Comparison of ENCODE assay signal across 1 cellular context in the genomic region with DNA sequence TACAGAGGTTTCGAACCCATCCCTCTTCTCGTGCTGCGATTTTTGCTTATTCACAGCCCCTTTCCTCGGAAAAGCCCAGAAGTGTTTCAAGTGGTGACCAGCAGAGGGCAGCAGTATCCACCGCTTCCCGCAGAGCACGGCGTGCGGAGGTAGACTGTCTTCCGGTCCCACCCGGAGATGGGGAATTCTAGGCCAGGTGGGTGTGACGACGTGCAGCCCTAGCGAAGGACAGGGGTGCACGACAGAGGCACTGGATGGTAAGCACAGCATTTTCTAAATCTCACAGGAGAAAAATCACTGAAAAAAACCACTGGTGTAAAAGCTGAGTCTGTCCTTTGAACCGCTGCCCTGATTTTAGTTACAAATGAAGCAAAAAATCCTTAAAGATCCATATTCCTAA.
TF ChIP-seq lines count a peak whose summit lies in the region.

No MANE protein-coding gene starts in this region.

TF ChIP-seq in HepG2, 621 proteins besides CTCF, POLR2A, EP300 and RAD21 (continued from another document and continues in another):
- TF ChIP-seq, protein P1, sequence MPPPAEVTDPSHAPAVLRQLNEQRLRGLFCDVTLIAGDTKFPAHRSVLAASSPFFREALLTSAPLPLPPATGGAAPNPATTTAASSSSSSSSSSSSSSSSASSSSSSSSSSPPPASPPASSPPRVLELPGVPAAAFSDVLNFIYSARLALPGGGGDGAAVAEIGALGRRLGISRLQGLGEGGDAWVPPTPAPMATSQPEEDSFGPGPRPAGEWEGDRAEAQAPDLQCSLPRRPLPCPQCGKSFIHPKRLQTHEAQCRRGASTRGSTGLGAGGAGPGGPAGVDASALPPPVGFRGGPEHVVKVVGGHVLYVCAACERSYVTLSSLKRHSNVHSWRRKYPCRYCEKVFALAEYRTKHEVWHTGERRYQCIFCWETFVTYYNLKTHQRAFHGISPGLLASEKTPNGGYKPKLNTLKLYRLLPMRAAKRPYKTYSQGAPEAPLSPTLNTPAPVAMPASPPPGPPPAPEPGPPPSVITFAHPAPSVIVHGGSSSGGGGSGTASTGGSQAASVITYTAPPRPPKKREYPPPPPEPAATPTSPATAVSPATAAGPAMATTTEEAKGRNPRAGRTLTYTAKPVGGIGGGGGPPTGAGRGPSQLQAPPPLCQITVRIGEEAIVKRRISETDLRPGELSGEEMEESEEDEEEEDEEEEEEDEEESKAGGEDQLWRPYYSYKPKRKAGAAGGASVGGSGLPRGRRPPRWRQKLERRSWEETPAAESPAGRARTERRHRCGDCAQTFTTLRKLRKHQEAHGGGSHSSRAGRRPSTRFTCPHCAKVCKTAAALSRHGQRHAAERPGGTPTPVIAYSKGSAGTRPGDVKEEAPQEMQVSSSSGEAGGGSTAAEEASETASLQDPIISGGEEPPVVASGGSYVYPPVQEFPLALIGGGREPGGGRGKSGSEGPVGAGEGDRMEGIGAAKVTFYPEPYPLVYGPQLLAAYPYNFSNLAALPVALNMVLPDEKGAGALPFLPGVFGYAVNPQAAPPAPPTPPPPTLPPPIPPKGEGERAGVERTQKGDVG (CRISPR knock-in tag; IDR thresholded peaks at IDR 0.05; ENCODE audit: borderline replicate concordance), result no peak
- TF ChIP-seq, protein P2, sequence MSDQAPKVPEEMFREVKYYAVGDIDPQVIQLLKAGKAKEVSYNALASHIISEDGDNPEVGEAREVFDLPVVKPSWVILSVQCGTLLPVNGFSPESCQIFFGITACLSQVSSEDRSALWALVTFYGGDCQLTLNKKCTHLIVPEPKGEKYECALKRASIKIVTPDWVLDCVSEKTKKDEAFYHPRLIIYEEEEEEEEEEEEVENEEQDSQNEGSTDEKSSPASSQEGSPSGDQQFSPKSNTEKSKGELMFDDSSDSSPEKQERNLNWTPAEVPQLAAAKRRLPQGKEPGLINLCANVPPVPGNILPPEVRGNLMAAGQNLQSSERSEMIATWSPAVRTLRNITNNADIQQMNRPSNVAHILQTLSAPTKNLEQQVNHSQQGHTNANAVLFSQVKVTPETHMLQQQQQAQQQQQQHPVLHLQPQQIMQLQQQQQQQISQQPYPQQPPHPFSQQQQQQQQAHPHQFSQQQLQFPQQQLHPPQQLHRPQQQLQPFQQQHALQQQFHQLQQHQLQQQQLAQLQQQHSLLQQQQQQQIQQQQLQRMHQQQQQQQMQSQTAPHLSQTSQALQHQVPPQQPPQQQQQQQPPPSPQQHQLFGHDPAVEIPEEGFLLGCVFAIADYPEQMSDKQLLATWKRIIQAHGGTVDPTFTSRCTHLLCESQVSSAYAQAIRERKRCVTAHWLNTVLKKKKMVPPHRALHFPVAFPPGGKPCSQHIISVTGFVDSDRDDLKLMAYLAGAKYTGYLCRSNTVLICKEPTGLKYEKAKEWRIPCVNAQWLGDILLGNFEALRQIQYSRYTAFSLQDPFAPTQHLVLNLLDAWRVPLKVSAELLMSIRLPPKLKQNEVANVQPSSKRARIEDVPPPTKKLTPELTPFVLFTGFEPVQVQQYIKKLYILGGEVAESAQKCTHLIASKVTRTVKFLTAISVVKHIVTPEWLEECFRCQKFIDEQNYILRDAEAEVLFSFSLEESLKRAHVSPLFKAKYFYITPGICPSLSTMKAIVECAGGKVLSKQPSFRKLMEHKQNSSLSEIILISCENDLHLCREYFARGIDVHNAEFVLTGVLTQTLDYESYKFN (CRISPR knock-in tag; conservative IDR thresholded peaks at IDR 0.05), result no peak
- TF ChIP-seq ZNF121 (CRISPR knock-in tag; IDR thresholded peaks at IDR 0.05) (no peak), YEATS2 (CRISPR knock-in tag; IDR thresholded peaks at IDR 0.05; ENCODE audit: borderline replicate concordance) (peak; percentile 55; the same call in 1 of the 2 replicates), NFIC (IDR thresholded peaks at IDR 0.05; ENCODE audit: low read length) (no peak), MYC (CRISPR knock-in tag; IDR thresholded peaks at IDR 0.05; ENCODE audit: borderline replicate concordance) (no peak), ZNF746 (CRISPR knock-in tag; IDR thresholded peaks at IDR 0.05) (no peak), SIX1 (CRISPR knock-in tag; IDR thresholded peaks at IDR 0.05; ENCODE audit: borderline replicate concordance) (no peak), GATAD2A (CRISPR knock-in tag; IDR thresholded peaks at IDR 0.05) (peak; percentile 59), KLF12 (CRISPR knock-in tag; IDR thresholded peaks at IDR 0.05; ENCODE audit: borderline replicate concordance) (no peak), NKX3-1 (CRISPR knock-in tag; IDR thresholded peaks at IDR 0.05) (no peak), FLYWCH1 (CRISPR knock-in tag; IDR thresholded peaks at IDR 0.05) (no peak), TCF7L2 (IDR thresholded peaks at IDR 0.05; ENCODE audit: low read depth, low read length) (no peak), KAT8 (CRISPR knock-in tag; IDR thresholded peaks at IDR 0.05) (peak; percentile 68), MAZ (IDR thresholded peaks at IDR 0.05; ENCODE audit: borderline replicate concordance, low read depth, low read length) (no peak), MAZ (CRISPR knock-in tag; IDR thresholded peaks at IDR 0.05; ENCODE audit: low read depth) (0 out of 2 replicates have a peak, but pooled peaks have one; percentile 22), HOXA3 (CRISPR knock-in tag; IDR thresholded peaks at IDR 0.05) (peak; percentile 47; the same call in 1 of the 2 replicates), SP140L (CRISPR knock-in tag; IDR thresholded peaks at IDR 0.05; ENCODE audit: borderline replicate concordance) (peak; percentile 33; the same call in 1 of the 2 replicates), CBX1 (IDR thresholded peaks at IDR 0.05; ENCODE audit: low read depth) (no peak), POGZ (CRISPR knock-in tag; IDR thresholded peaks at IDR 0.05) (peak; percentile 54; the same call in 1 of the 2 replicates), PPARG (CRISPR knock-in tag; conservative IDR thresholded peaks at IDR 0.05) (no peak), ZSCAN12 (CRISPR knock-in tag; IDR thresholded peaks at IDR 0.05) (no peak), RORA (CRISPR knock-in tag; IDR thresholded peaks at IDR 0.05) (no peak), ZNF460 (CRISPR knock-in tag; IDR thresholded peaks at IDR 0.05; ENCODE audit: borderline replicate concordance) (no peak), ZNF274 (CRISPR knock-in tag; IDR thresholded peaks at IDR 0.05) (no peak), ZNF225 (CRISPR knock-in tag; IDR thresholded peaks at IDR 0.05) (no peak), MED13 (CRISPR knock-in tag; IDR thresholded peaks at IDR 0.05) (no peak), KLF9 (CRISPR knock-in tag; IDR thresholded peaks at IDR 0.05; ENCODE audit: low read depth) (no peak), ZNF101 (CRISPR knock-in tag; IDR thresholded peaks at IDR 0.05; ENCODE audit: borderline replicate concordance, low read depth) (no peak)
- TF ChIP-seq, protein P3, sequence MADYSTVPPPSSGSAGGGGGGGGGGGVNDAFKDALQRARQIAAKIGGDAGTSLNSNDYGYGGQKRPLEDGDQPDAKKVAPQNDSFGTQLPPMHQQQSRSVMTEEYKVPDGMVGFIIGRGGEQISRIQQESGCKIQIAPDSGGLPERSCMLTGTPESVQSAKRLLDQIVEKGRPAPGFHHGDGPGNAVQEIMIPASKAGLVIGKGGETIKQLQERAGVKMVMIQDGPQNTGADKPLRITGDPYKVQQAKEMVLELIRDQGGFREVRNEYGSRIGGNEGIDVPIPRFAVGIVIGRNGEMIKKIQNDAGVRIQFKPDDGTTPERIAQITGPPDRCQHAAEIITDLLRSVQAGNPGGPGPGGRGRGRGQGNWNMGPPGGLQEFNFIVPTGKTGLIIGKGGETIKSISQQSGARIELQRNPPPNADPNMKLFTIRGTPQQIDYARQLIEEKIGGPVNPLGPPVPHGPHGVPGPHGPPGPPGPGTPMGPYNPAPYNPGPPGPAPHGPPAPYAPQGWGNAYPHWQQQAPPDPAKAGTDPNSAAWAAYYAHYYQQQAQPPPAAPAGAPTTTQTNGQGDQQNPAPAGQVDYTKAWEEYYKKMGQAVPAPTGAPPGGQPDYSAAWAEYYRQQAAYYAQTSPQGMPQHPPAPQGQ (CRISPR knock-in tag; IDR thresholded peaks at IDR 0.05; ENCODE audit: borderline replicate concordance), result no peak
- TF ChIP-seq, protein P4, sequence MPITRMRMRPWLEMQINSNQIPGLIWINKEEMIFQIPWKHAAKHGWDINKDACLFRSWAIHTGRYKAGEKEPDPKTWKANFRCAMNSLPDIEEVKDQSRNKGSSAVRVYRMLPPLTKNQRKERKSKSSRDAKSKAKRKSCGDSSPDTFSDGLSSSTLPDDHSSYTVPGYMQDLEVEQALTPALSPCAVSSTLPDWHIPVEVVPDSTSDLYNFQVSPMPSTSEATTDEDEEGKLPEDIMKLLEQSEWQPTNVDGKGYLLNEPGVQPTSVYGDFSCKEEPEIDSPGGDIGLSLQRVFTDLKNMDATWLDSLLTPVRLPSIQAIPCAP (CRISPR knock-in tag; IDR thresholded peaks at IDR 0.05; ENCODE audit: low read depth), result no peak
- TF ChIP-seq, protein P5, sequence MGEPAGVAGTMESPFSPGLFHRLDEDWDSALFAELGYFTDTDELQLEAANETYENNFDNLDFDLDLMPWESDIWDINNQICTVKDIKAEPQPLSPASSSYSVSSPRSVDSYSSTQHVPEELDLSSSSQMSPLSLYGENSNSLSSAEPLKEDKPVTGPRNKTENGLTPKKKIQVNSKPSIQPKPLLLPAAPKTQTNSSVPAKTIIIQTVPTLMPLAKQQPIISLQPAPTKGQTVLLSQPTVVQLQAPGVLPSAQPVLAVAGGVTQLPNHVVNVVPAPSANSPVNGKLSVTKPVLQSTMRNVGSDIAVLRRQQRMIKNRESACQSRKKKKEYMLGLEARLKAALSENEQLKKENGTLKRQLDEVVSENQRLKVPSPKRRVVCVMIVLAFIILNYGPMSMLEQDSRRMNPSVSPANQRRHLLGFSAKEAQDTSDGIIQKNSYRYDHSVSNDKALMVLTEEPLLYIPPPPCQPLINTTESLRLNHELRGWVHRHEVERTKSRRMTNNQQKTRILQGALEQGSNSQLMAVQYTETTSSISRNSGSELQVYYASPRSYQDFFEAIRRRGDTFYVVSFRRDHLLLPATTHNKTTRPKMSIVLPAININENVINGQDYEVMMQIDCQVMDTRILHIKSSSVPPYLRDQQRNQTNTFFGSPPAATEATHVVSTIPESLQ (CRISPR knock-in tag; conservative IDR thresholded peaks at IDR 0.05), result no peak
- TF ChIP-seq, protein P6, sequence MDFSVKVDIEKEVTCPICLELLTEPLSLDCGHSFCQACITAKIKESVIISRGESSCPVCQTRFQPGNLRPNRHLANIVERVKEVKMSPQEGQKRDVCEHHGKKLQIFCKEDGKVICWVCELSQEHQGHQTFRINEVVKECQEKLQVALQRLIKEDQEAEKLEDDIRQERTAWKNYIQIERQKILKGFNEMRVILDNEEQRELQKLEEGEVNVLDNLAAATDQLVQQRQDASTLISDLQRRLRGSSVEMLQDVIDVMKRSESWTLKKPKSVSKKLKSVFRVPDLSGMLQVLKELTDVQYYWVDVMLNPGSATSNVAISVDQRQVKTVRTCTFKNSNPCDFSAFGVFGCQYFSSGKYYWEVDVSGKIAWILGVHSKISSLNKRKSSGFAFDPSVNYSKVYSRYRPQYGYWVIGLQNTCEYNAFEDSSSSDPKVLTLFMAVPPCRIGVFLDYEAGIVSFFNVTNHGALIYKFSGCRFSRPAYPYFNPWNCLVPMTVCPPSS (IDR thresholded peaks at IDR 0.05), result no peak
- TF ChIP-seq, protein P7, sequence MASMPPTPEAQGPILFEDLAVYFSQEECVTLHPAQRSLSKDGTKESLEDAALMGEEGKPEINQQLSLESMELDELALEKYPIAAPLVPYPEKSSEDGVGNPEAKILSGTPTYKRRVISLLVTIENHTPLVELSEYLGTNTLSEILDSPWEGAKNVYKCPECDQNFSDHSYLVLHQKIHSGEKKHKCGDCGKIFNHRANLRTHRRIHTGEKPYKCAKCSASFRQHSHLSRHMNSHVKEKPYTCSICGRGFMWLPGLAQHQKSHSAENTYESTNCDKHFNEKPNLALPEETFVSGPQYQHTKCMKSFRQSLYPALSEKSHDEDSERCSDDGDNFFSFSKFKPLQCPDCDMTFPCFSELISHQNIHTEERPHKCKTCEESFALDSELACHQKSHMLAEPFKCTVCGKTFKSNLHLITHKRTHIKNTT (CRISPR knock-in tag; IDR thresholded peaks at IDR 0.05), result no peak
- TF ChIP-seq, protein P8, sequence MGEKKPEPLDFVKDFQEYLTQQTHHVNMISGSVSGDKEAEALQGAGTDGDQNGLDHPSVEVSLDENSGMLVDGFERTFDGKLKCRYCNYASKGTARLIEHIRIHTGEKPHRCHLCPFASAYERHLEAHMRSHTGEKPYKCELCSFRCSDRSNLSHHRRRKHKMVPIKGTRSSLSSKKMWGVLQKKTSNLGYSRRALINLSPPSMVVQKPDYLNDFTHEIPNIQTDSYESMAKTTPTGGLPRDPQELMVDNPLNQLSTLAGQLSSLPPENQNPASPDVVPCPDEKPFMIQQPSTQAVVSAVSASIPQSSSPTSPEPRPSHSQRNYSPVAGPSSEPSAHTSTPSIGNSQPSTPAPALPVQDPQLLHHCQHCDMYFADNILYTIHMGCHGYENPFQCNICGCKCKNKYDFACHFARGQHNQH (CRISPR knock-in tag; IDR thresholded peaks at IDR 0.05), result peak; percentile 94; the same call in 1 of the 2 replicates
- TF ChIP-seq, protein P9, sequence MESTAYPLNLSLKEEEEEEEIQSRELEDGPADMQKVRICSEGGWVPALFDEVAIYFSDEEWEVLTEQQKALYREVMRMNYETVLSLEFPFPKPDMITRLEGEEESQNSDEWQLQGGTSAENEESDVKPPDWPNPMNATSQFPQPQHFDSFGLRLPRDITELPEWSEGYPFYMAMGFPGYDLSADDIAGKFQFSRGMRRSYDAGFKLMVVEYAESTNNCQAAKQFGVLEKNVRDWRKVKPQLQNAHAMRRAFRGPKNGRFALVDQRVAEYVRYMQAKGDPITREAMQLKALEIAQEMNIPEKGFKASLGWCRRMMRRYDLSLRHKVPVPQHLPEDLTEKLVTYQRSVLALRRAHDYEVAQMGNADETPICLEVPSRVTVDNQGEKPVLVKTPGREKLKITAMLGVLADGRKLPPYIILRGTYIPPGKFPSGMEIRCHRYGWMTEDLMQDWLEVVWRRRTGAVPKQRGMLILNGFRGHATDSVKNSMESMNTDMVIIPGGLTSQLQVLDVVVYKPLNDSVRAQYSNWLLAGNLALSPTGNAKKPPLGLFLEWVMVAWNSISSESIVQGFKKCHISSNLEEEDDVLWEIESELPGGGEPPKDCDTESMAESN (CRISPR knock-in tag; conservative IDR thresholded peaks at IDR 0.05), result 0 out of 2 replicates have a peak, but pooled peaks have one; percentile 28
- TF ChIP-seq, protein P10, sequence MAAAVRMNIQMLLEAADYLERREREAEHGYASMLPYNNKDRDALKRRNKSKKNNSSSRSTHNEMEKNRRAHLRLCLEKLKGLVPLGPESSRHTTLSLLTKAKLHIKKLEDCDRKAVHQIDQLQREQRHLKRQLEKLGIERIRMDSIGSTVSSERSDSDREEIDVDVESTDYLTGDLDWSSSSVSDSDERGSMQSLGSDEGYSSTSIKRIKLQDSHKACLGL (CRISPR knock-in tag; IDR thresholded peaks at IDR 0.05), result no peak
